Comparison of ENCODE assay signal across 15 cellular contexts in the genomic region with DNA sequence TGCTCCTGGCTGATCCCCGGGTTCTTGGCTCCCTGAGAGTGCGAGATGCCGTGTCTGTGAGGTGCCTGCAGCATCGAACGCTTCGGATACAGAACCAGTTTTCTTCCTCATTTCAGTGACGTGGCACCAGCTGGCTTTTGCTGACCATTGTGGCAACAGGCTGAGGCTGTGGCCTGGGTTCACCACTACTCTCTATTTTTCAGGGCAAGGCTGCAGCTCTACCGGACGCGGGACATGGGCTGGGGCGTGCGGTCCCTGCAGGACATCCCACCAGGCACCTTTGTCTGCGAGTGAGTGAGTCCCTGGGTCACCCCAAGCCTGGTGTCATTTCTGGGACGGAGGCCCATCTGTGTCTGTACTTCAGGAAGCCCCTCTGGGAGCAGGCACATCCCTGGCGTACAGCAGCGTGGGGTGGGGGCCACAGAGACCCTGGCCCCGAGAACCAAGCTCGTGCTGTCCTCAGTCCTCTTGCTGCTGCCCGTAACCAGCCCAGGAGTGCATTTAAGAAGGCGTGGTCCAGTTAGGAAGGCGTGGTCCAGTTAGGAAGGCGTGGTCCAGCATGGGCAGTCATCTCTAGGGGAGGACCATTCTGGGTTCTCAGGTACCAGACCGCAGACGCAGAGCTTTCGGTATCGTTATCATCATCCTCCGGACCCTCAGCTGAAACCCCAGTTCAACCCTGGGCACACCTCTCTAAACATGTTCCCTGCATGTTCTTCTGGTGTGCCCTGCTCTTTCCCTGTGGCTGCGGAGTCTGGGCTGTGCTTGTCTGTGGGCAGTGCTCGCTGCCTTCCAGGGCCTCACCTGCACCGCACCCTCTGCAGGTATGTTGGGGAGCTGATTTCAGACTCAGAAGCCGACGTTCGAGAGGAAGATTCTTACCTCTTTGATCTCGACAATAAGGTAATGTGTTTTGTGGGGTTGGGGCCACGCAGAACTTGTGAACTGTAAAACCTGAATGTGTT.
"Had no signal": no experiment of that assay in that cellular context is flagged by ENCODE, and none has a peak within 500 bp of the region (broad histone marks: within the 10 kb centered on the region; RNA-seq: fewer than 3 reads in every experiment).

No MANE protein-coding gene starts in this region.

- H3K27ac Mint-ChIP-seq: immature natural killer cell, natural killer cell had no signal

- DNase-seq: activated CD4-positive, alpha-beta T cell treated with anti-CD3 and anti-CD28 coated beads for 1 hour; activated naive CD4-positive, alpha-beta T cell; dermis blood vessel endothelial cell; effector memory CD4-positive, alpha-beta T cell; esophagus squamous epithelium; heart right ventricle; immature natural killer cell; natural killer cell; pancreas; stimulated activated CD4-positive, alpha-beta T cell treated with anti-CD3 and anti-CD28 coated beads, Interleukin-12 subunit alpha, Interleukin-12 subunit beta, amount 100 ng/mL, for 4 hours; stimulated activated CD4-positive, alpha-beta T cell treated with anti-CD3 and anti-CD28 coated beads, Interleukin-2, amount 100 ng/mL, for 24 hours; stimulated activated naive CD8-positive, alpha-beta T cell treated with anti-CD3 and anti-CD28 coated beads, Interleukin-15, amount 100 ng/mL, for 72 hours; transverse colon; WERI-Rb-1 had no signal

- H3K9me3 ChIP-seq: pancreas, suprapubic skin, transverse colon had no signal

- H3K36me3 Mint-ChIP-seq: natural killer cell had no signal

- ATAC-seq: natural killer cell, pancreas had no signal

- H3K4me1 Mint-ChIP-seq: stimulated activated naive CD8-positive, alpha-beta T cell treated with anti-CD3 and anti-CD28 coated beads, Interleukin-15, amount 100 ng/mL, for 72 hours had no signal

- H3K27me3 Mint-ChIP-seq: stimulated activated naive CD8-positive, alpha-beta T cell treated with anti-CD3 and anti-CD28 coated beads, Interleukin-15, amount 100 ng/mL, for 72 hours had no signal

- H3K9me3 Mint-ChIP-seq: immature natural killer cell, natural killer cell had no signal

- H3K4me3 Mint-ChIP-seq: immature natural killer cell; natural killer cell; stimulated activated naive CD8-positive, alpha-beta T cell treated with anti-CD3 and anti-CD28 coated beads, Interleukin-15, amount 100 ng/mL, for 72 hours had no signal
